In genomic region chr7:135171581-135172291, GRCh38 we compare ENCODE assay signal across 8 cellular contexts. TPM values are rescaled to one million over a fixed set of nuclear protein-coding genes. Genes with fewer than 3 reads are reported as not detected.
A peak's percentile ranks its signal among the peaks of the same experiment; 100 is the strongest.
DNase-seq lines count a peak whose midpoint lies in the region; ATAC-seq, FAIRE-seq and TF ChIP-seq lines count a peak whose summit lies in the region.
"Not testable (repeated sequence)": the region's sequence is repeated elsewhere in the genome, so short reads cannot be mapped to it uniquely, and the experiment has no call there.

No MANE protein-coding gene starts in this region.

- H3K27me3 Mint-ChIP-seq in CD4-positive, CD25-positive, alpha-beta regulatory T cell; T-helper 17 cell; astrocyte (ENCODE audit: low read depth, unreplicated experiment): not testable (repeated sequence)

- H3K4me2 ChIP-seq in astrocyte (ENCODE audit: low read length) = peak overlapping the region; percentile 97

- 50% methylated on average over 14 of the region's 19 CpGs for WGBS in esophagus muscularis mucosa
- WGBS in suprapubic skin = 34% methylated on average over 19 of the region's 19 CpGs

- peaks cover 25% of the 10 kb centered on the region for H3K4me1 ChIP-seq in CD4-positive, CD25-positive, alpha-beta regulatory T cell (ENCODE audit: control insufficient read depth, insufficient read depth, low read length, poor library complexity, severe bottlenecking)
- H3K4me1 ChIP-seq in astrocyte (ENCODE audit: insufficient read depth, low read length) = peaks cover 15% of the 10 kb centered on the region
- H3K4me1 ChIP-seq in esophagus muscularis mucosa = peaks cover 44 to 48% (median 47%) of the 10 kb centered on the region in 4 donors
- H3K4me1 ChIP-seq in suprapubic skin = peaks cover 51% of the 10 kb centered on the region

- H3K27ac ChIP-seq in CD4-positive, CD25-positive, alpha-beta regulatory T cell (ENCODE audit: insufficient read depth, low read length, poor library complexity, severe bottlenecking) = not testable (repeated sequence)
- H3K27ac ChIP-seq in astrocyte (ENCODE audit: low read depth, low read length) = peak overlapping the region; percentile 11
- peak overlapping the region; percentile 94 to 98 (median 96) for H3K27ac ChIP-seq in esophagus muscularis mucosa (replicated peaks in 1 of 4)
- H3K27ac ChIP-seq in suprapubic skin = peak overlapping the region; percentile 97

- H3K4me1 Mint-ChIP-seq in CD4-positive, CD25-positive, alpha-beta regulatory T cell = peaks cover 20 to 39% (median 26%) of the 10 kb centered on the region in 4 donors
- H3K4me1 Mint-ChIP-seq in T-helper 17 cell = peaks cover 35% of the 10 kb centered on the region
- H3K4me1 Mint-ChIP-seq in astrocyte (ENCODE audit: low read depth, unreplicated experiment) = peaks cover 22% of the 10 kb centered on the region

- H3K36me3 ChIP-seq in CD4-positive, CD25-positive, alpha-beta regulatory T cell (ENCODE audit: control insufficient read depth, insufficient read depth, low read length) = peaks cover 10% of the 10 kb centered on the region
- H3K36me3 ChIP-seq in astrocyte (ENCODE audit: insufficient read depth, low read length) (peaks cover 17% of the 10 kb centered on the region), esophagus muscularis mucosa (peaks cover 4 to 29% (median 21%) of the 10 kb centered on the region in 4 donors), suprapubic skin (peaks cover 17% of the 10 kb centered on the region)

- not testable (repeated sequence) for TF ChIP-seq EP300 in esophagus muscularis mucosa (IDR thresholded peaks at IDR 0.05); suprapubic skin (IDR thresholded peaks at IDR 0.05)

- H3K4me3 ChIP-seq in CD4-positive, CD25-positive, alpha-beta regulatory T cell (ENCODE audit: low read depth, low read length); astrocyte (ENCODE audit: insufficient read depth, low read depth, low read length): not testable (repeated sequence)
- H3K4me3 ChIP-seq in esophagus muscularis mucosa (peak overlapping the region; percentile 82 to 88 (median 84)), suprapubic skin (peak overlapping the region; percentile 84)

- peaks cover 32% of the 10 kb centered on the region for H3K79me2 ChIP-seq in astrocyte (ENCODE audit: insufficient read depth, low read length)

- TF ChIP-seq POLR2A in esophagus muscularis mucosa (IDR thresholded peaks at IDR 0.05; ENCODE audit: low read depth); suprapubic skin (IDR thresholded peaks at IDR 0.05): not testable (repeated sequence)

- peak overlapping the region; percentile 55 to 92 (median 89) for H3K27ac Mint-ChIP-seq in CD4-positive, CD25-positive, alpha-beta regulatory T cell
- H3K27ac Mint-ChIP-seq in T-helper 17 cell (peak overlapping the region; percentile 97), astrocyte (ENCODE audit: unreplicated experiment) (peak overlapping the region; percentile 92)

- FAIRE-seq in astrocyte (lab: Jason Lieb, UNC) = not testable (repeated sequence)

- peaks cover 24% of the 10 kb centered on the region for H4K20me1 ChIP-seq in astrocyte (ENCODE audit: insufficient read depth, low read length)

- not testable (repeated sequence) for ATAC-seq in CD4-positive, CD25-positive, alpha-beta regulatory T cell (ENCODE audit: low read depth in 2 of 2); T-helper 17 cell
- ATAC-seq in HG03432 (IDR thresholded peaks at IDR 0.05; ENCODE audit: unreplicated experiment) = peak; percentile 11

- H3K4me3 Mint-ChIP-seq in CD4-positive, CD25-positive, alpha-beta regulatory T cell = peak overlapping the region; percentile 61 to 96 (median 86)
- H3K4me3 Mint-ChIP-seq in T-helper 17 cell = peak overlapping the region; percentile 47
- H3K4me3 Mint-ChIP-seq in astrocyte (ENCODE audit: unreplicated experiment) = peak overlapping the region; percentile 72

- peaks cover 12% of the 10 kb centered on the region for H3K36me3 Mint-ChIP-seq in CD4-positive, CD25-positive, alpha-beta regulatory T cell
- H3K36me3 Mint-ChIP-seq in T-helper 17 cell (ENCODE audit: low read depth) = not testable (repeated sequence)
- peaks cover 13% of the 10 kb centered on the region for H3K36me3 Mint-ChIP-seq in astrocyte (ENCODE audit: low read depth, unreplicated experiment)

- not testable (repeated sequence) for H3K9me3 Mint-ChIP-seq in CD4-positive, CD25-positive, alpha-beta regulatory T cell; astrocyte (ENCODE audit: unreplicated experiment)

- TF ChIP-seq CTCF in astrocyte (IDR thresholded peaks at IDR 0.05; ENCODE audit: insufficient read depth, low read depth, low read length); esophagus muscularis mucosa (IDR thresholded peaks at IDR 0.05); suprapubic skin (IDR thresholded peaks at IDR 0.05): not testable (repeated sequence)

- not testable (repeated sequence) for H3K9me3 ChIP-seq in CD4-positive, CD25-positive, alpha-beta regulatory T cell (ENCODE audit: control insufficient read depth in 2 of 2, low read length in 2 of 2); T-helper 17 cell (ENCODE audit: control insufficient read depth, low read length, poor library complexity, severe bottlenecking); astrocyte (ENCODE audit: insufficient read depth, low read depth, low read length); esophagus muscularis mucosa; suprapubic skin

- intact Hi-C loops in esophagus muscularis mucosa (cut with DNase I) = loop anchor here (2.0 kb wide), 1 partner anchor 485 kb away; no protein-coding TSS in a partner anchor

- H3K9ac ChIP-seq in astrocyte (ENCODE audit: low read length) = peak overlapping the region; percentile 89

- not testable (repeated sequence) for DNase-seq in CD4-positive, CD25-positive, alpha-beta regulatory T cell; T-helper 17 cell; astrocyte (ENCODE audit: low read depth)
- DNase-seq in esophagus muscularis mucosa (ENCODE audit: extremely low spot score) (peak; percentile 90), kidney tubule cell (ENCODE audit: low spot score) (peak; percentile 89), occipital lobe (lab: John Stamatoyannopoulos, UW) (peak; percentile 38), suprapubic skin (ENCODE audit: low spot score in 2 of 2) (peak in 1 of 2 donors; percentile 87)

- peak overlapping the region; percentile 91 for H2AFZ ChIP-seq in astrocyte (ENCODE audit: low read depth, low read length)

- not testable (repeated sequence) for H3K27me3 ChIP-seq in CD4-positive, CD25-positive, alpha-beta regulatory T cell (ENCODE audit: control insufficient read depth, insufficient read depth, low read length); astrocyte (ENCODE audit: insufficient read depth, low read length); esophagus muscularis mucosa; suprapubic skin

RNA-seq across cellular contexts. Expression of gene CYREN, which starts 1.2 kb away (rescaled TPM):
- 20.1 TPM for total RNA-seq in CD4-positive, CD25-positive, alpha-beta regulatory T cell
- 10 to 100 TPM; 25.3 to 39.8 (median 33.2) TPM for polyA plus RNA-seq in CD4-positive, CD25-positive, alpha-beta regulatory T cell
- 10 to 100 TPM; 21.0 to 23.2 TPM for total RNA-seq in T-helper 17 cell
- 31.0 and 33.7 TPM in 2 replicates for total RNA-seq in astrocyte
- 10 to 100 TPM; 30.8 to 51.7 (median 40.2) TPM for total RNA-seq in esophagus muscularis mucosa
- 15.1 TPM for total RNA-seq in occipital lobe
- total RNA-seq in suprapubic skin = 10 to 100 TPM; 25.2 to 40.0 (median 32.4) TPM

RNA-seq across cellular contexts. Expression of gene TMEM140, which starts 23.9 kb away (rescaled TPM):
- 44.7 TPM for total RNA-seq in CD4-positive, CD25-positive, alpha-beta regulatory T cell
- 10 to 100 TPM; 18.9 to 39.3 (median 30.3) TPM for polyA plus RNA-seq in CD4-positive, CD25-positive, alpha-beta regulatory T cell
- 10 to 100 TPM; 24.5 to 55.2 TPM for total RNA-seq in T-helper 17 cell
- 0.27 and 0.62 TPM in 2 replicates for total RNA-seq in astrocyte
- total RNA-seq in esophagus muscularis mucosa = 10 to 100 TPM; 13.0 to 21.2 (median 17.1) TPM
- total RNA-seq in occipital lobe = 0.62 TPM
- 10 to 100 TPM in 1 of 4 donors, 1 to 10 TPM in 3; 2.7 to 11.0 (median 4.7) TPM for total RNA-seq in suprapubic skin

RNA-seq across cellular contexts. Expression of gene WDR91, which starts 39.6 kb away (rescaled TPM):
- total RNA-seq in CD4-positive, CD25-positive, alpha-beta regulatory T cell = 34.9 TPM
- polyA plus RNA-seq in CD4-positive, CD25-positive, alpha-beta regulatory T cell = 1 to 10 TPM; 3.4 to 4.7 (median 4.2) TPM
- total RNA-seq in T-helper 17 cell (10 to 100 TPM; 31.6 to 37.5 TPM), astrocyte (5.5 and 6.6 TPM in 2 replicates), esophagus muscularis mucosa (10 to 100 TPM; 13.3 to 27.4 (median 20.4) TPM), occipital lobe (13.6 TPM), suprapubic skin (10 to 100 TPM; 18.1 to 38.9 (median 29.4) TPM)
